8 cellular contexts compared by ENCODE assay signal in the genomic region with DNA sequence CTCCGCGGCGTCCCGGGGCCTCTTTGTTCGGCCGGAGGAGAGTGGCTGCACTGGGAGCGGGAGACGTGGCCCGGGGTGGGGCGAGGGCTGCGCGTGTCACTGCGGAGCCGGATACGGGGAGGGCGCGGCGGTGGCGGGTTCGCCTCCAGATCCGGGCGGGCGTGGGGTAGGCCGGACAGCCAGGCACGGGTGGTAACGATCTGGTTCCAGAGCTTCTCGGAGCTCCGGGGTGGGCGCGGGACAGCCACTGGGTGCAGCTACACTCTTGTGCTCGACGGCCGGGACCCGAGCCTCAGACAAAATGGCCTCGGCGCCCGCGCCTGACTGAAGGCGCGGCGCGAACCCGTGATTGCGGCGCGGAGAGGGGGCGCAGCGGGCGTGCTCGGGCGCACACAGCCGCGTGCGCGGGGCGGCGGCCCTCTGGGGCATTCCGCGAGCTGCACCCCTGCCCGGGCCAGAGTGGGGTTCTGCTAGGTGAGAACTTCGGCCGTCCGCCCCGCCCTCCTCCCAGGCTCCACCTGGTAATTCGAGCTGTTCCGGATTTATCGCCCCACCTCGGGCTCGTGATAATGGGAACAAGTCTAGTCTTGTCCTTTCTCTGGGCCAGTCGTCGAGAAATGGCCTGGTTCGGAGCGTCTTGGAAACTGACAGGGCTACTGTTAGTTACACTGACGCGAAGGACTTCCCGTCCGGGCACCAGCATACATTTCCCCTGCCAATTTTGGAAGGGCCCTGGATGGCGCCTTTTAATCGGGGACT. TPM values are rescaled to one million over a fixed set of nuclear protein-coding genes. Genes with fewer than 3 reads are reported as not detected.
DNase-seq lines count a peak whose midpoint lies in the region; ATAC-seq and TF ChIP-seq lines count a peak whose summit lies in the region.

No MANE protein-coding gene starts in this region.

- CTCF ChIA-PET in CD8-positive, alpha-beta T cell (lab: Charles Lee): interaction anchor here (0.6 to 2.1 kb wide), 6 partner anchors 19 to 197 kb away, joined by 3 to 9 read pairs (median 4); no protein-coding TSS in a partner anchor

- H3K4me1 Mint-ChIP-seq in CD8-positive, alpha-beta T cell (ENCODE audit: low read depth): peaks cover 45% of the 10 kb centered on the region

- peak overlapping the region; percentile 93 for H3K4me3 Mint-ChIP-seq in CD8-positive, alpha-beta T cell

- H3K4me1 ChIP-seq in CD8-positive, alpha-beta T cell (ENCODE audit: insufficient read depth, low read length): peaks cover 27% of the 10 kb centered on the region
- H3K4me1 ChIP-seq in mucosa of descending colon (ENCODE audit: low read depth): no peaks in the 10 kb centered on the region

- peak; percentile 41 to 81 (median 64) for DNase-seq in CD8-positive, alpha-beta T cell
- DNase-seq in NOMO-1 treated with DMSO at 0.1 percent for 48 hours (lab: John Stamatoyannopoulos, UW; ENCODE audit: unreplicated experiment) (peak; percentile 80), activated T-cell treated with anti-CD3 and anti-CD28 coated beads for 1 hour (ENCODE audit: low read depth) (peak; percentile 46), epithelial cell of prostate (ENCODE audit: low read depth, low spot score) (peak; percentile 76), mucosa of descending colon (peak; percentile 93 to 95 (median 95))
- peak; percentile 75 for DNase-seq in stimulated activated CD8-positive, alpha-beta memory T cell treated with anti-CD3 and anti-CD28 coated beads, Interleukin-4, amount 100 ng/mL, for 48 hours

- H3K9me3 ChIP-seq in CD8-positive, alpha-beta T cell (ENCODE audit: low read length): no peaks in the 10 kb centered on the region
- no peaks in the 10 kb centered on the region for H3K9me3 ChIP-seq in mucosa of descending colon

- intact Hi-C loops in CD8-positive, alpha-beta T cell (cut with DNase I, micrococcal nuclease): no loop called here
- intact Hi-C loops in mucosa of descending colon (cut with DNase I, micrococcal nuclease): no loop called here

- H3K9me3 Mint-ChIP-seq in CD8-positive, alpha-beta T cell: no peaks in the 10 kb centered on the region

- no peaks in the 10 kb centered on the region for H3K27me3 ChIP-seq in CD8-positive, alpha-beta T cell (ENCODE audit: insufficient read depth, low read length)

- H3K27me3 Mint-ChIP-seq in CD8-positive, alpha-beta T cell (ENCODE audit: low read depth): no peaks in the 10 kb centered on the region

- ATAC-seq in CD8-positive, alpha-beta T cell: peak; percentile 24
- ATAC-seq in GM19395 (IDR thresholded peaks at IDR 0.05; ENCODE audit: unreplicated experiment) (peak; percentile 49), HG03558 (IDR thresholded peaks at IDR 0.05; ENCODE audit: extremely low read depth, unreplicated experiment) (peak; percentile 28), mucosa of descending colon (peak; percentile 71)

- peaks cover 8% of the 10 kb centered on the region for H3K36me3 ChIP-seq in CD8-positive, alpha-beta T cell (ENCODE audit: insufficient read depth, low read length)
- H3K36me3 ChIP-seq in mucosa of descending colon (ENCODE audit: low read depth): no peaks in the 10 kb centered on the region

- POLR2A ChIA-PET in CD8-positive, alpha-beta T cell (lab: Charles Lee): interaction anchor here (0.6 to 2.6 kb wide), 7 partner anchors 9 to 229 kb away, joined by 3 to 37 read pairs (median 4); partner anchors contain the start of gene PHF3

- peak overlapping the region; percentile 66 for H3K4me3 ChIP-seq in CD8-positive, alpha-beta T cell (ENCODE audit: low read depth, low read length)
- peak overlapping the region; percentile 94 for H3K4me3 ChIP-seq in mucosa of descending colon

- TF ChIP-seq CTCF in CD8-positive, alpha-beta T cell (IDR thresholded peaks at IDR 0.05): no peak
- TF ChIP-seq CTCF in mucosa of descending colon (IDR thresholded peaks at IDR 0.05): no peak

- peaks cover 30% of the 10 kb centered on the region for H3K36me3 Mint-ChIP-seq in CD8-positive, alpha-beta T cell

- H3K27ac ChIP-seq in CD8-positive, alpha-beta T cell (ENCODE audit: low read depth, low read length): peak overlapping the region; percentile 97
- H3K27ac ChIP-seq in epithelial cell of prostate: peak overlapping the region; percentile 98

- H3K27ac Mint-ChIP-seq in CD8-positive, alpha-beta T cell: peak overlapping the region; percentile 97

RNA-seq across cellular contexts. Expression of gene PTP4A1, which starts 1.0 kb away (rescaled TPM):
- total RNA-seq in CD8-positive, alpha-beta T cell: 100 to 1,000 TPM; 329 to 360 TPM
- 100 to 1,000 TPM; 112 to 177 (median 147) TPM for total RNA-seq in mucosa of descending colon

Comparison
In these comparisons a context has a peak if more than half of its experiments do, and no peak if none do; other contexts are left out.
1. Peak in every context shown above with its lines: DNase-seq, ATAC-seq, H3K4me3 ChIP-seq and H3K27ac ChIP-seq.